3 cellular contexts compared by ENCODE assay signal in genomic region chr1:212844521-212844920, GRCh38. TPM values are rescaled to one million over a fixed set of nuclear protein-coding genes. Genes with fewer than 3 reads are reported as not detected.
"Had no signal": no experiment of that assay in that cellular context is flagged by ENCODE, and none has a peak within 500 bp of the region (broad histone marks: within the 10 kb centered on the region; RNA-seq: fewer than 3 reads in every experiment).

No MANE protein-coding gene starts in this region.

RNA-seq across cellular contexts. Expression of gene SPATA45, which starts 2.9 kb away (rescaled TPM):
- total RNA-seq: GM23248, GM23338, HFFc6 had no signal
- polyA plus RNA-seq: GM23248, GM23338 had no signal
